1 cellular context compared by ENCODE assay signal in genomic region chr13:57128909-57129308, GRCh38.
TF ChIP-seq lines count a peak whose summit lies in the region.

No MANE protein-coding gene starts in this region.

TF ChIP-seq in GM23338, 12 proteins besides CTCF, POLR2A, EP300 and RAD21 (continued from another document):
- TF ChIP-seq ZNF462 (CRISPR knock-in tag; IDR thresholded peaks at IDR 0.05) (no peak), ZNF331 (CRISPR knock-in tag; IDR thresholded peaks at IDR 0.05; ENCODE audit: low read depth) (no peak), ETS1 (IDR thresholded peaks at IDR 0.05) (no peak), STAT1 (IDR thresholded peaks at IDR 0.05; ENCODE audit: unreplicated experiment) (no peak), EZH2phosphoT487 (IDR thresholded peaks at IDR 0.05; ENCODE audit: unreplicated experiment) (no peak)
